Comparison of ENCODE assay signal across 19 cellular contexts in genomic region chr22:35728639-35729308, GRCh38. TPM values are rescaled to one million over a fixed set of nuclear protein-coding genes. Genes with fewer than 3 reads are reported as not detected.
DNase-seq lines count a peak whose midpoint lies in the region; ATAC-seq and TF ChIP-seq lines count a peak whose summit lies in the region.
"Had no signal": no experiment of that assay in that cellular context is flagged by ENCODE, and none has a peak within 500 bp of the region (broad histone marks: within the 10 kb centered on the region; RNA-seq: fewer than 3 reads in every experiment).

No MANE protein-coding gene starts in this region.

- in situ Hi-C loops in HAP-1 (cut with MboI; ENCODE audit: low sequenced_read_pairs), result no loop called here

- POLR2A ChIA-PET in CD4-positive, alpha-beta memory T cell (lab: Charles Lee; ENCODE audit: partially characterized antibody), result no interaction called here

- CTCF ChIA-PET in Calu3 (lab: Charles Lee), result interaction anchor here (0.6 to 1.6 kb wide), 5 partner anchors 80 to 396 kb away, joined by 3 to 27 read pairs (median 5); partner anchors contain the start of gene APOL6
- CTCF ChIA-PET in CD4-positive, alpha-beta memory T cell (lab: Charles Lee; ENCODE audit: partially characterized antibody), result no interaction called here

- H3K27ac ChIP-seq in CD4-positive, alpha-beta memory T cell (ENCODE audit: low read depth, low read length), result no peak overlapping the region
- H3K27ac ChIP-seq: heart right ventricle, left ventricle myocardium inferior, psoas muscle had no signal

- no peaks in the 10 kb centered on the region for H3K36me3 ChIP-seq in CD4-positive, alpha-beta memory T cell (ENCODE audit: insufficient read depth, low read length)
- no peaks in the 10 kb centered on the region for H3K36me3 ChIP-seq in HAP-1 (replicated peaks)
- H3K36me3 ChIP-seq: heart right ventricle, left ventricle myocardium inferior had no signal

- DNase-seq in Calu3, result peak; percentile 83
- DNase-seq in NCI-H1092 treated with DMSO at 0.1 percent for 48 hours (lab: John Stamatoyannopoulos, UW), result peak; percentile 22
- DNase-seq in NCI-H69 (lab: John Stamatoyannopoulos, UW), result peak; percentile 98
- DNase-seq in epithelial cell of proximal tubule (ENCODE audit: low read depth), result no peak
- DNase-seq in CD4-positive, alpha-beta memory T cell, result no peak
- DNase-seq in HAP-1 (ENCODE audit: low spot score in 2 of 2), result no peak
- DNase-seq: activated T-cell treated with anti-CD3 and anti-CD28 coated beads, Interleukin-2, amount 50 U/mL, for 24 hours; DND-41; heart right ventricle; left ventricle myocardium inferior; naive B cell; psoas muscle; stimulated activated CD4-positive, alpha-beta T cell treated with anti-CD3 and anti-CD28 coated beads, Interleukin-1b, Interleukin-23, amount 100 ng/mL, for 48 hours; stimulated activated CD8-positive, alpha-beta memory T cell treated with anti-CD3 and anti-CD28 coated beads, Interleukin-4, amount 100 ng/mL, for 48 hours; trophoblast cell had no signal

- intact Hi-C loops in Calu3 (cut with micrococcal nuclease; ENCODE audit: unreplicated experiment), result loop anchor here (5.0 kb wide), 1 partner anchor 101 kb away; no protein-coding TSS in a partner anchor
- intact Hi-C loops in CD4-positive, alpha-beta memory T cell (cut with micrococcal nuclease), result no loop called here

- no peaks in the 10 kb centered on the region for H3K27me3 ChIP-seq in CD4-positive, alpha-beta memory T cell (ENCODE audit: insufficient read depth, low read length)
- peaks cover 5% of the 10 kb centered on the region; the same call in 1 of the 2 replicates for H3K27me3 ChIP-seq in HAP-1 (ENCODE audit: low read depth)
- H3K27me3 ChIP-seq: heart right ventricle had no signal

- H3K27ac Mint-ChIP-seq in Calu3 (ENCODE audit: unreplicated experiment), result no peak overlapping the region
- no peak overlapping the region for H3K27ac Mint-ChIP-seq in CD4-positive, alpha-beta memory T cell
- H3K27ac Mint-ChIP-seq: activated T-cell treated with anti-CD3 and anti-CD28 coated beads, Interleukin-2, amount 50 U/mL, for 24 hours had no signal

- no TSS peak for BruUV-seq in Calu3 (replicated peaks; lab: Mats Ljungman, UMichigan)

- H3K4me3 ChIP-seq in epithelial cell of proximal tubule (ENCODE audit: low read depth, low read length) (no peak overlapping the region), HAP-1 (no peak overlapping the region)
- no peak overlapping the region for H3K4me3 ChIP-seq in CD4-positive, alpha-beta memory T cell (ENCODE audit: low read length in 2 of 2)
- H3K4me3 ChIP-seq: heart right ventricle, left ventricle myocardium inferior, psoas muscle had no signal

- H3K4me1 ChIP-seq in CD4-positive, alpha-beta memory T cell (ENCODE audit: insufficient read depth, low read length), result no peaks in the 10 kb centered on the region
- no peaks in the 10 kb centered on the region for H3K4me1 ChIP-seq in HAP-1

- no peak overlapping the region for H3K4me3 Mint-ChIP-seq in Calu3 (ENCODE audit: low read depth, unreplicated experiment)
- H3K4me3 Mint-ChIP-seq in CD4-positive, alpha-beta memory T cell, result no peak overlapping the region
- H3K4me3 Mint-ChIP-seq: activated T-cell treated with anti-CD3 and anti-CD28 coated beads, Interleukin-2, amount 50 U/mL, for 24 hours; naive B cell had no signal

- no peaks in the 10 kb centered on the region for H3K9me3 Mint-ChIP-seq in Calu3 (ENCODE audit: low read depth, unreplicated experiment)
- H3K9me3 Mint-ChIP-seq in CD4-positive, alpha-beta memory T cell, result no peaks in the 10 kb centered on the region
- H3K9me3 Mint-ChIP-seq: activated T-cell treated with anti-CD3 and anti-CD28 coated beads, Interleukin-2, amount 50 U/mL, for 24 hours; naive B cell had no signal

- TF ChIP-seq CTCF in Calu3 (IDR thresholded peaks at IDR 0.05; ENCODE audit: unreplicated experiment) (no peak), epithelial cell of proximal tubule (conservative IDR thresholded peaks at IDR 0.05; ENCODE audit: low read depth, low read length) (peak; percentile 29)

- ATAC-seq in GM18861 (IDR thresholded peaks at IDR 0.05; ENCODE audit: unreplicated experiment) (no peak), GM21367 (IDR thresholded peaks at IDR 0.05; ENCODE audit: unreplicated experiment) (no peak)
- ATAC-seq: heart right ventricle, psoas muscle had no signal

- H3K4me1 Mint-ChIP-seq in Calu3 (ENCODE audit: low read depth, unreplicated experiment), result peaks cover 15% of the 10 kb centered on the region
- no peaks in the 10 kb centered on the region for H3K4me1 Mint-ChIP-seq in CD4-positive, alpha-beta memory T cell

- H3K9me3 ChIP-seq in CD4-positive, alpha-beta memory T cell (ENCODE audit: control insufficient read depth in 1 of 2, low read length in 2 of 2), result no peaks in the 10 kb centered on the region
- H3K9me3 ChIP-seq in HAP-1, result no peaks in the 10 kb centered on the region
- H3K9me3 ChIP-seq: heart right ventricle, left ventricle myocardium inferior, psoas muscle had no signal

- no peaks in the 10 kb centered on the region for H3K36me3 Mint-ChIP-seq in Calu3 (ENCODE audit: insufficient read depth, unreplicated experiment)
- H3K36me3 Mint-ChIP-seq in CD4-positive, alpha-beta memory T cell, result no peaks in the 10 kb centered on the region
- H3K36me3 Mint-ChIP-seq: naive B cell had no signal

- H3K27me3 Mint-ChIP-seq in Calu3 (ENCODE audit: unreplicated experiment), result peaks cover 35% of the 10 kb centered on the region
- H3K27me3 Mint-ChIP-seq in CD4-positive, alpha-beta memory T cell, result peaks cover 6 to 7% of the 10 kb centered on the region in 2 donors
- H3K27me3 Mint-ChIP-seq: activated T-cell treated with anti-CD3 and anti-CD28 coated beads, Interleukin-2, amount 50 U/mL, for 24 hours had no signal

RNA-seq across cellular contexts. Expression of gene APOL5, which starts 11.1 kb away (rescaled TPM):
- total RNA-seq in Calu3 (2022) (not detected in 2 replicates), epithelial cell of proximal tubule (not detected in 2 replicates)
- not detected for total RNA-seq in CD4-positive, alpha-beta memory T cell
- polyA plus RNA-seq in CD4-positive, alpha-beta memory T cell, result not detected
- total RNA-seq: heart right ventricle; left ventricle myocardium inferior; M059J; T-helper 1 cell treated with Interleukin-12 subunit alpha and Interleukin-12 subunit beta and Interleukin-4 antibody, amounts not matched to agents 30 ng/mL and 1 ng/mL, for 36 hours had no signal

Comparison
In these comparisons a context has a peak if more than half of its experiments do, and no peak if none do; other contexts are left out.
1. DNase-seq: peak in Calu3 (single experiment), NCI-H1092 treated with DMSO at 0.1 percent for 48 hours (single experiment) and NCI-H69 (single experiment); none in epithelial cell of proximal tubule (single experiment), CD4-positive, alpha-beta memory T cell (0 of 5) and HAP-1 (0 of 2).